9 cellular contexts compared by ENCODE assay signal in genomic region chr22:37533995-37534394, GRCh38. TPM values are rescaled to one million over a fixed set of nuclear protein-coding genes. Genes with fewer than 3 reads are reported as not detected.
DNase-seq lines count a peak whose midpoint lies in the region; ATAC-seq and TF ChIP-seq lines count a peak whose summit lies in the region.
"Had no signal": no experiment of that assay in that cellular context is flagged by ENCODE, and none has a peak within 500 bp of the region (broad histone marks: within the 10 kb centered on the region; RNA-seq: fewer than 3 reads in every experiment).

No MANE protein-coding gene starts in this region.

- H3K9ac ChIP-seq in BLaER1 treated with 17β-estradiol and CSF1 and Interleukin-3, amounts not matched to agents 10 nM and 100 nM, result peak overlapping the region in 4 of 11 experiments; percentile 4 to 13 (median 10); a peak in 2 of 22 replicates

- H3K27ac ChIP-seq in BLaER1 treated with 17β-estradiol and CSF1 and Interleukin-3, amounts not matched to agents 10 nM and 100 nM, result peak overlapping the region in 10 of 11 experiments; percentile 6 to 64 (median 53); a peak in 17 of 22 replicates
- H3K27ac ChIP-seq in HL-60 (replicated peaks) (peak overlapping the region; percentile 24), SJSA1 (0 out of 2 replicates have a peak overlapping the region, but pooled peaks have one; percentile 10), foreskin keratinocyte (peak overlapping the region; percentile 93), caudate nucleus (ENCODE audit: low read depth, low read length) (no peak overlapping the region)

- H4K20me1 ChIP-seq in BLaER1 treated with 17β-estradiol and CSF1 and Interleukin-3, amounts not matched to agents 10 nM and 100 nM, result no peaks in the 10 kb centered on the region

- ATAC-seq in foreskin keratinocyte (peak; percentile 55), GM21447 (IDR thresholded peaks at IDR 0.05; ENCODE audit: unreplicated experiment) (no peak)

- TF ChIP-seq CTCF in HL-60 (IDR thresholded peaks at IDR 0.05; ENCODE audit: insufficient read depth, low read length) (no peak), foreskin keratinocyte (conservative IDR thresholded peaks at IDR 0.05) (peak; percentile 37)

- no peak overlapping the region for H3K4me3 ChIP-seq in BLaER1 treated with 17β-estradiol and CSF1 and Interleukin-3, amounts not matched to agents 10 nM and 100 nM
- H3K4me3 ChIP-seq in HL-60 (replicated peaks; ENCODE audit: insufficient read depth, low read length), result no peak overlapping the region
- H3K4me3 ChIP-seq in SJSA1, result no peak overlapping the region

- H3K4me1 ChIP-seq in BLaER1 treated with 17β-estradiol and CSF1 and Interleukin-3, amounts not matched to agents 10 nM and 100 nM, result peaks cover 45 to 71% (median 60%) of the 10 kb centered on the region in 10 experiments
- H3K4me1 ChIP-seq in SJSA1 (replicated peaks) (peaks cover 23% of the 10 kb centered on the region), foreskin keratinocyte (peaks cover 11% of the 10 kb centered on the region)

- DNase-seq in HL-60 (ENCODE audit: low read depth in 1 of 2, low spot score in 1 of 2) (peak; percentile 58 to 70), SJSA1 (ENCODE audit: low read depth in 1 of 2, low spot score in 2 of 2) (peak in 1 of 2 experiments; percentile 60), foreskin keratinocyte (peak; percentile 76 to 84), caudate nucleus (lab: John Stamatoyannopoulos, UW) (no peak), germinal center (ENCODE audit: low spot score) (no peak)
- DNase-seq in stimulated activated CD4-positive, alpha-beta T cell treated with anti-CD3 and anti-CD28 coated beads, Interleukin-2, amount 100 ng/mL, for 24 hours, result no peak

- H3K36me3 ChIP-seq in BLaER1 treated with 17β-estradiol and CSF1 and Interleukin-3, amounts not matched to agents 10 nM and 100 nM, result no peaks in the 10 kb centered on the region
- H3K36me3 ChIP-seq in SJSA1, result no peaks in the 10 kb centered on the region

- peak overlapping the region; percentile 68 to 86 (median 74) for H3K4me2 ChIP-seq in BLaER1 treated with 17β-estradiol and CSF1 and Interleukin-3, amounts not matched to agents 10 nM and 100 nM

- H3K9me3 ChIP-seq in BLaER1 treated with 17β-estradiol and CSF1 and Interleukin-3, amounts not matched to agents 10 nM and 100 nM (replicated peaks in 1 of 11), result no peaks in the 10 kb centered on the region
- no peaks in the 10 kb centered on the region for H3K9me3 ChIP-seq in SJSA1 (replicated peaks)

- no peaks in the 10 kb centered on the region for H3K27me3 ChIP-seq in BLaER1 treated with 17β-estradiol and CSF1 and Interleukin-3, amounts not matched to agents 10 nM and 100 nM
- no peaks in the 10 kb centered on the region for H3K27me3 ChIP-seq in HL-60 (ENCODE audit: insufficient read depth, poor library complexity, severe bottlenecking)
- H3K27me3 ChIP-seq in SJSA1 (replicated peaks), result no peaks in the 10 kb centered on the region
- no peaks in the 10 kb centered on the region for H3K27me3 ChIP-seq in foreskin keratinocyte

RNA-seq across cellular contexts. Expression of gene CARD10, which starts 14.8 kb away (rescaled TPM):
- total RNA-seq in SJSA1 (2014; rRNA removed; shearing (Covaris generic)), result 14.6 and 40.7 TPM in 2 replicates
- 116 and 130 TPM in 2 replicates for total RNA-seq in foreskin keratinocyte
- polyA plus RNA-seq in foreskin keratinocyte, result 112 and 115 TPM in 2 replicates

RNA-seq across cellular contexts. Expression of gene CDC42EP1, which starts 26.3 kb away (rescaled TPM):
- total RNA-seq in SJSA1 (2014; rRNA removed; shearing (Covaris generic)), result 21.5 and 22.3 TPM in 2 replicates
- total RNA-seq in foreskin keratinocyte, result 48.7 and 56.7 TPM in 2 replicates
- 72.7 and 84.9 TPM in 2 replicates for polyA plus RNA-seq in foreskin keratinocyte

RNA-seq across cellular contexts. Expression of gene LGALS2, which starts 45.9 kb away (rescaled TPM):
- total RNA-seq in SJSA1 (2014; rRNA removed; shearing (Covaris generic)), result not detected in 2 replicates
- total RNA-seq in foreskin keratinocyte, result not detected in 2 replicates
- polyA plus RNA-seq in foreskin keratinocyte, result not detected in 2 replicates
- polyA plus RNA-seq: neural cell had no signal

RNA-seq across cellular contexts. Expression of gene MFNG, which starts 47.8 kb away (rescaled TPM):
- not detected in 2 replicates for total RNA-seq in SJSA1 (2014; rRNA removed; shearing (Covaris generic))
- 4.2 and 5.5 TPM in 2 replicates for total RNA-seq in foreskin keratinocyte
- polyA plus RNA-seq in foreskin keratinocyte, result 5.7 and 6.1 TPM in 2 replicates

Comparison
In these comparisons a context has a peak if more than half of its experiments do, and no peak if none do; other contexts are left out.
1. DNase-seq: peak in HL-60 (2 of 2) and foreskin keratinocyte (2 of 2); none in caudate nucleus (0 of 61), germinal center (single experiment) and stimulated activated CD4-positive, alpha-beta T cell treated with anti-CD3 and anti-CD28 coated beads, Interleukin-2, amount 100 ng/mL, for 24 hours (0 of 2).